Comparison of ENCODE assay signal across 8 cellular contexts in genomic region chr1:25267288-25268142, GRCh38. TPM values are rescaled to one million over a fixed set of nuclear protein-coding genes. Genes with fewer than 3 reads are reported as not detected.
A peak's percentile ranks its signal among the peaks of the same experiment; 100 is the strongest.
DNase-seq lines count a peak whose midpoint lies in the region; ATAC-seq and TF ChIP-seq lines count a peak whose summit lies in the region.
"Not testable (repeated sequence)": the region's sequence is repeated elsewhere in the genome, so short reads cannot be mapped to it uniquely, and the experiment has no call there.

No MANE protein-coding gene starts in this region.

- H3K79me2 ChIP-seq in GM23338 (replicated peaks; ENCODE audit: insufficient read depth): not testable (repeated sequence)

- not testable (repeated sequence) for H3K27ac ChIP-seq in GM23338 (ENCODE audit: low read depth)
- H3K27ac ChIP-seq in naive thymus-derived CD4-positive, alpha-beta T cell (ENCODE audit: low read depth, low read length): peak overlapping the region; percentile 69

- H3K36me3 Mint-ChIP-seq in GM23338 (ENCODE audit: low read depth); naive thymus-derived CD4-positive, alpha-beta T cell: not testable (repeated sequence)

- H3K4me3 Mint-ChIP-seq in GM23338: peak overlapping the region; percentile 67
- H3K4me3 Mint-ChIP-seq in naive thymus-derived CD4-positive, alpha-beta T cell: peak overlapping the region; percentile 78 to 93 (median 85)

- CTCF ChIA-PET in naive thymus-derived CD4-positive, alpha-beta T cell (lab: Charles Lee): not testable (repeated sequence)

- H3K27me3 ChIP-seq in GM23338 (ENCODE audit: insufficient read depth); naive thymus-derived CD4-positive, alpha-beta T cell (ENCODE audit: control insufficient read depth in 2 of 2, insufficient read depth in 2 of 2, low read length in 2 of 2): not testable (repeated sequence)

- intact Hi-C loops in naive thymus-derived CD4-positive, alpha-beta T cell (cut with micrococcal nuclease): loop anchor here (2.0 kb wide), 3 partner anchors 21 to 35 kb away; partner anchors contain the start of genes RSRP1 (in 1 of the 2) and SYF2 (in 1 of the 2)

- H3K36me3 ChIP-seq in GM23338 (ENCODE audit: insufficient read depth); naive thymus-derived CD4-positive, alpha-beta T cell (ENCODE audit: control insufficient read depth in 2 of 3, insufficient read depth in 3 of 3, low read length in 3 of 3): not testable (repeated sequence)

- not testable (repeated sequence) for H3K27ac Mint-ChIP-seq in GM23338
- peak overlapping the region; percentile 84 to 98 (median 91) for H3K27ac Mint-ChIP-seq in naive thymus-derived CD4-positive, alpha-beta T cell

- H3K9me3 ChIP-seq in naive thymus-derived CD4-positive, alpha-beta T cell (ENCODE audit: control insufficient read depth in 2 of 3, low read length in 3 of 3): not testable (repeated sequence)

- H3K4me3 ChIP-seq in GM23338 (peak overlapping the region; percentile 48), epithelial cell of proximal tubule (ENCODE audit: low read depth, low read length) (peak overlapping the region; percentile 62)
- peak overlapping the region; percentile 55 for H3K4me3 ChIP-seq in Jurkat, Clone E6-1 (ENCODE audit: low read length)
- peak overlapping the region; percentile 51 for H3K4me3 ChIP-seq in naive thymus-derived CD4-positive, alpha-beta T cell (ENCODE audit: low read length)

- peaks cover 12% of the 10 kb centered on the region; the same call in 2 of the 3 replicates for H3K4me1 Mint-ChIP-seq in GM23338
- H3K4me1 Mint-ChIP-seq in naive thymus-derived CD4-positive, alpha-beta T cell: peaks cover 0 to 33% (median 20%) of the 10 kb centered on the region in 7 donors

- DNase-seq in DMS79 (lab: John Stamatoyannopoulos, UW) (peak; percentile 32), GM23338 (ENCODE audit: low spot score) (peak; percentile 62), RPMI7951 (ENCODE audit: low read depth) (peak; percentile 54)
- DNase-seq in Jurkat, Clone E6-1 (ENCODE audit: low read depth, low spot score): peak; percentile 69
- DNase-seq in activated T-cell treated with anti-CD3 and anti-CD28 coated beads, Interleukin-2, amount 50 U/mL, for 48 hours: peak; percentile 96
- DNase-seq in epithelial cell of proximal tubule (ENCODE audit: low read depth): not testable (repeated sequence)
- DNase-seq in naive thymus-derived CD4-positive, alpha-beta T cell: peak; percentile 81 to 96 (median 89)
- DNase-seq in stimulated activated CD8-positive, alpha-beta memory T cell treated with anti-CD3 and anti-CD28 coated beads, Interleukin-7, amount 100 ng/mL, for 1 hour (ENCODE audit: low read depth in 2 of 2): peak; percentile 86 to 87

- ATAC-seq in GM23338: peak; percentile 60
- ATAC-seq in naive thymus-derived CD4-positive, alpha-beta T cell: peak; percentile 91

- H3K27me3 Mint-ChIP-seq in GM23338 (ENCODE audit: insufficient read depth, low read depth, poor library complexity): not testable (repeated sequence)
- H3K27me3 Mint-ChIP-seq in naive thymus-derived CD4-positive, alpha-beta T cell: peaks cover 0 to 13% (median 0%) of the 10 kb centered on the region in 5 donors

- not testable (repeated sequence) for H3F3A ChIP-seq in GM23338 (replicated peaks; ENCODE audit: low read depth)

- H3K4me2 ChIP-seq in GM23338: peak overlapping the region; percentile 64

- not testable (repeated sequence) for H3K4me1 ChIP-seq in GM23338 (ENCODE audit: insufficient read depth); naive thymus-derived CD4-positive, alpha-beta T cell (ENCODE audit: control insufficient read depth in 2 of 2, insufficient read depth in 2 of 2, low read length in 2 of 2)

- not testable (repeated sequence) for H3K9me2 ChIP-seq in GM23338 (ENCODE audit: insufficient read depth)

- not testable (repeated sequence) for H3K9me3 Mint-ChIP-seq in GM23338; naive thymus-derived CD4-positive, alpha-beta T cell

- POLR2A ChIA-PET in naive thymus-derived CD4-positive, alpha-beta T cell (lab: Charles Lee): interaction anchor here (0.6 to 1.1 kb wide), 3 partner anchors 15 to 35 kb away, joined by 3 to 7 read pairs (median 4); partner anchors contain the start of genes RSRP1 and SYF2

- TF ChIP-seq CTCF in GM23338 (conservative IDR thresholded peaks at IDR 0.05; ENCODE audit: low read depth in 2 of 2); epithelial cell of proximal tubule (conservative IDR thresholded peaks at IDR 0.05; ENCODE audit: low read depth, low read length): not testable (repeated sequence)

- H2AFZ ChIP-seq in GM23338: not testable (repeated sequence)

- H4K20me1 ChIP-seq in GM23338 (replicated peaks; ENCODE audit: insufficient read depth): not testable (repeated sequence)

RNA-seq across cellular contexts. Expression of gene RHD, which starts 4.8 kb away (rescaled TPM):
- total RNA-seq in GM23338 (2014; rRNA removed; shearing (Covaris generic)): 0.21 TPM in 1 of 2 replicates, not detected in the other
- 0.26 and 0.31 TPM in 2 replicates for polyA plus RNA-seq in GM23338 (2016; fragmentation: Nextera tagmentation; extraction: Ambion mirVana)
- not detected for polyA plus RNA-seq in Jurkat, Clone E6-1 (2012; ENCODE audit: insufficient read depth, insufficient read length)
- total RNA-seq in RPMI7951 (2014; rRNA removed; shearing (Covaris generic)): not detected in 2 replicates
- not detected in 2 replicates for total RNA-seq in epithelial cell of proximal tubule
- total RNA-seq in naive thymus-derived CD4-positive, alpha-beta T cell: under 1 TPM in 2 of 5 experiments, not detected in 3; 0.27 TPM
- polyA plus RNA-seq in naive thymus-derived CD4-positive, alpha-beta T cell: under 1 TPM; 0.15 to 0.28 TPM

RNA-seq across cellular contexts. Expression of gene RSRP1, which starts 20.3 kb away (rescaled TPM):
- total RNA-seq in GM23338 (2014; rRNA removed; shearing (Covaris generic)): 91.4 and 107 TPM in 2 replicates
- polyA plus RNA-seq in GM23338 (2016; fragmentation: Nextera tagmentation; extraction: Ambion mirVana): 77.0 and 93.7 TPM in 2 replicates
- polyA plus RNA-seq in Jurkat, Clone E6-1 (2012; ENCODE audit: insufficient read depth, insufficient read length): 104 TPM
- total RNA-seq in RPMI7951 (2014; rRNA removed; shearing (Covaris generic)): 57.9 and 59.5 TPM in 2 replicates
- 32.4 and 52.5 TPM in 2 replicates for total RNA-seq in epithelial cell of proximal tubule
- total RNA-seq in naive thymus-derived CD4-positive, alpha-beta T cell: 100 to 1,000 TPM; 230 to 449 (median 425) TPM
- polyA plus RNA-seq in naive thymus-derived CD4-positive, alpha-beta T cell: 10 to 100 TPM; 52.9 to 63.6 TPM

RNA-seq across cellular contexts. Expression of gene SYF2, which starts 35.2 kb away (rescaled TPM):
- total RNA-seq in GM23338 (2014; rRNA removed; shearing (Covaris generic)): 22.9 and 24.6 TPM in 2 replicates
- polyA plus RNA-seq in GM23338 (2016; fragmentation: Nextera tagmentation; extraction: Ambion mirVana): 74.5 and 82.6 TPM in 2 replicates
- polyA plus RNA-seq in Jurkat, Clone E6-1 (2012; ENCODE audit: insufficient read depth, insufficient read length): 56.3 TPM
- 58.1 and 66.8 TPM in 2 replicates for total RNA-seq in RPMI7951 (2014; rRNA removed; shearing (Covaris generic))
- total RNA-seq in epithelial cell of proximal tubule: 32.3 and 48.4 TPM in 2 replicates
- 10 to 100 TPM; 44.4 to 83.3 (median 59.4) TPM for total RNA-seq in naive thymus-derived CD4-positive, alpha-beta T cell
- polyA plus RNA-seq in naive thymus-derived CD4-positive, alpha-beta T cell: 10 to 100 TPM; 77.7 to 82.9 TPM
